ENCODE assay signal across 1 cellular context in the genomic region with DNA sequence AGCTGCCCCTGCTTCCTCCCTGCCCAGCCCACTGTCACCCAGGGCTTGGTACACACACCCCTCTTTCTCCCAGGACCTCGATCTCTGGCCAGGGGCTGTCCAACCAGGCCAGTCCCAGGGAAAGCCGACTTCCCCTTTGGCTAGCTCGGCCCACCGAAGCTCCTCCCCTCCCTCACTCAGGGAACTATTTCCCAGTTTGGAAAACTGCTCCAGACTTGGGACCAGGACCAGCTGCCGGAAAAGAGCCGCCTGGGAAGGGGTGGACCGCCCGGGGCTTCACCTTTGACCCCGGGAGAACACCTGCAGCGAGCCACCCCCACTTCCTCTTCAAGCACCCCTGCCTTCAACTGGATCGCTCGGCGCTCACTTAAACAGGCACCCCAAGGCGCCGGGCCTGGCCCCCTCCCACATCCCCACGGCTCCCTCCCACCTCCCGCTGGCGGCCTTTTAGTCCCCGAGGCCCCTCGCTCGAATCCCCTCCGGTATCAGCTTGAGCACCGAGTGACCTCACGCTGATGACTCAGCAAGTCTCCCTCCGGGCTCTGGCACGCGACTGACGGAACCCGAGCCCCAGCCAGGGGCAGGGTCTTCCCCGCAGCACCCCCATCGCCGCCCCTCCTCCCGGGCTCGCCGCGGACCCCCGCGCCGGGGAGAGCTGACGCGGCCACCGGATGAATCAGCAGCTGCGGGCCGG.
TF ChIP-seq lines count a peak whose summit lies in the region.

No MANE protein-coding gene starts in this region.

TF ChIP-seq in K562, 482 proteins besides CTCF, POLR2A, EP300 and RAD21 (continued from another document):
- TF ChIP-seq, protein P1, sequence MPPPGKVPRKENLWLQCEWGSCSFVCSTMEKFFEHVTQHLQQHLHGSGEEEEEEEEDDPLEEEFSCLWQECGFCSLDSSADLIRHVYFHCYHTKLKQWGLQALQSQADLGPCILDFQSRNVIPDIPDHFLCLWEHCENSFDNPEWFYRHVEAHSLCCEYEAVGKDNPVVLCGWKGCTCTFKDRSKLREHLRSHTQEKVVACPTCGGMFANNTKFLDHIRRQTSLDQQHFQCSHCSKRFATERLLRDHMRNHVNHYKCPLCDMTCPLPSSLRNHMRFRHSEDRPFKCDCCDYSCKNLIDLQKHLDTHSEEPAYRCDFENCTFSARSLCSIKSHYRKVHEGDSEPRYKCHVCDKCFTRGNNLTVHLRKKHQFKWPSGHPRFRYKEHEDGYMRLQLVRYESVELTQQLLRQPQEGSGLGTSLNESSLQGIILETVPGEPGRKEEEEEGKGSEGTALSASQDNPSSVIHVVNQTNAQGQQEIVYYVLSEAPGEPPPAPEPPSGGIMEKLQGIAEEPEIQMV (tag; conservative IDR thresholded peaks at IDR 0.05; ENCODE audit: low read depth): no peak
- TF ChIP-seq, protein P2, sequence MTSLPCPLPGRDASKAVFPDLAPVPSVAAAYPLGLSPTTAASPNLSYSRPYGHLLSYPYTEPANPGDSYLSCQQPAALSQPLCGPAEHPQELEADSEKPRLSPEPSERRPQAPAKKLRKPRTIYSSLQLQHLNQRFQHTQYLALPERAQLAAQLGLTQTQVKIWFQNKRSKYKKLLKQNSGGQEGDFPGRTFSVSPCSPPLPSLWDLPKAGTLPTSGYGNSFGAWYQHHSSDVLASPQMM (CRISPR knock-in tag; IDR thresholded peaks at IDR 0.05): no peak
- TF ChIP-seq, protein P3, sequence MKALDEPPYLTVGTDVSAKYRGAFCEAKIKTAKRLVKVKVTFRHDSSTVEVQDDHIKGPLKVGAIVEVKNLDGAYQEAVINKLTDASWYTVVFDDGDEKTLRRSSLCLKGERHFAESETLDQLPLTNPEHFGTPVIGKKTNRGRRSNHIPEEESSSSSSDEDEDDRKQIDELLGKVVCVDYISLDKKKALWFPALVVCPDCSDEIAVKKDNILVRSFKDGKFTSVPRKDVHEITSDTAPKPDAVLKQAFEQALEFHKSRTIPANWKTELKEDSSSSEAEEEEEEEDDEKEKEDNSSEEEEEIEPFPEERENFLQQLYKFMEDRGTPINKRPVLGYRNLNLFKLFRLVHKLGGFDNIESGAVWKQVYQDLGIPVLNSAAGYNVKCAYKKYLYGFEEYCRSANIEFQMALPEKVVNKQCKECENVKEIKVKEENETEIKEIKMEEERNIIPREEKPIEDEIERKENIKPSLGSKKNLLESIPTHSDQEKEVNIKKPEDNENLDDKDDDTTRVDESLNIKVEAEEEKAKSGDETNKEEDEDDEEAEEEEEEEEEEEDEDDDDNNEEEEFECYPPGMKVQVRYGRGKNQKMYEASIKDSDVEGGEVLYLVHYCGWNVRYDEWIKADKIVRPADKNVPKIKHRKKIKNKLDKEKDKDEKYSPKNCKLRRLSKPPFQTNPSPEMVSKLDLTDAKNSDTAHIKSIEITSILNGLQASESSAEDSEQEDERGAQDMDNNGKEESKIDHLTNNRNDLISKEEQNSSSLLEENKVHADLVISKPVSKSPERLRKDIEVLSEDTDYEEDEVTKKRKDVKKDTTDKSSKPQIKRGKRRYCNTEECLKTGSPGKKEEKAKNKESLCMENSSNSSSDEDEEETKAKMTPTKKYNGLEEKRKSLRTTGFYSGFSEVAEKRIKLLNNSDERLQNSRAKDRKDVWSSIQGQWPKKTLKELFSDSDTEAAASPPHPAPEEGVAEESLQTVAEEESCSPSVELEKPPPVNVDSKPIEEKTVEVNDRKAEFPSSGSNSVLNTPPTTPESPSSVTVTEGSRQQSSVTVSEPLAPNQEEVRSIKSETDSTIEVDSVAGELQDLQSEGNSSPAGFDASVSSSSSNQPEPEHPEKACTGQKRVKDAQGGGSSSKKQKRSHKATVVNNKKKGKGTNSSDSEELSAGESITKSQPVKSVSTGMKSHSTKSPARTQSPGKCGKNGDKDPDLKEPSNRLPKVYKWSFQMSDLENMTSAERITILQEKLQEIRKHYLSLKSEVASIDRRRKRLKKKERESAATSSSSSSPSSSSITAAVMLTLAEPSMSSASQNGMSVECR (CRISPR knock-in tag; IDR thresholded peaks at IDR 0.05): peak; percentile 40; the same call in 1 of the 2 replicates
TF ChIP-seq in K562: peak in this region for 90.
